19 cellular contexts compared by ENCODE assay signal in the genomic region with DNA sequence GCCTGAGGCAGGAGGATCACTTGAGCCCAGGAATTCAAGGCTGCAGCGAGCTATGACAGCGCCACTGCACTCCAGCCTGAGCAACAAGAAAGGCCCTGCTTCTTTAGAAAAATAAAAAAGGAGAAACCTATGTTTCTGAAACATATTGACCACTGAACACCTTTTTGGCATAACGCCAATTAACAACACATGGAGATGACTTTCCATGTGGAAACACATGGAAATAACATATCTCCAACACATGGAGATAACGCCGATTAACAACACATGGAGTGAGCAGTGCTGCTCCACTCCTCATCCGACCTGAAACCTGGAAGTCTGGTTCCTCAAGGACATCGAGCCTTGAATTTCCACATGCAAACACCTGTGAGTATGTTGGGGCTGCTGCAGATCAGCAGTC.
DNase-seq lines count a peak whose midpoint lies in the region; ATAC-seq, FAIRE-seq and TF ChIP-seq lines count a peak whose summit lies in the region.
"Had no signal": no experiment of that assay in that cellular context is flagged by ENCODE, and none has a peak within 500 bp of the region (broad histone marks: within the 10 kb centered on the region; RNA-seq: fewer than 3 reads in every experiment).

No MANE protein-coding gene starts in this region.

- ATAC-seq in K562: no peak
- no peak for ATAC-seq in left lung

- BruUV-seq in K562 (replicated peaks; lab: Mats Ljungman, UMichigan): no TSS peak

- H2AK5ac ChIP-seq in neuronal stem cell (ENCODE audit: low read depth, low read length): no peak overlapping the region

- H3K4ac ChIP-seq in neuronal stem cell (ENCODE audit: low read length): no peak overlapping the region

- no peak for TF ChIP-seq POLR2A in K562 (conservative IDR thresholded peaks at IDR 0.05)

- no peak overlapping the region for H3K23ac ChIP-seq in neuronal stem cell (ENCODE audit: low read depth, low read length, poor library complexity)

- no peak overlapping the region for H2BK120ac ChIP-seq in neuronal stem cell (ENCODE audit: low read depth, low read length)

- DNase-seq in HTR-8/SVneo (ENCODE audit: insufficient read length, low spot score) (no peak), K562 (ENCODE audit: extremely low read depth in 1 of 4, low spot score in 3 of 4) (no peak), neuronal stem cell (ENCODE audit: low spot score) (no peak), left lung (no peak), NCI-H128 (lab: John Stamatoyannopoulos, UW; ENCODE audit: unreplicated experiment) (no peak), posterior vena cava (ENCODE audit: low spot score) (no peak), SK-N-DZ (ENCODE audit: low spot score) (no peak)
- DNase-seq: GDM1, Karpas-422, MG63, NCI-H1092, NCI-H146, NCI-H2029 treated with DMSO at 0.1 percent for 48 hours, NCI-H748 treated with DMSO at 0.1 percent for 48 hours, OCI-M1, SHP77 had no signal

- H3K4me2 ChIP-seq in K562 (ENCODE audit: insufficient read depth, low read length): no peak overlapping the region
- H3K4me2 ChIP-seq in neuronal stem cell (ENCODE audit: insufficient read depth, low read length, poor library complexity, severe bottlenecking): no peak overlapping the region
- H3K4me2 ChIP-seq: BLaER1 treated with 17β-estradiol and CSF1 and Interleukin-3, amounts not matched to agents 10 nM and 100 nM had no signal

- POLR2A ChIA-PET in K562 (lab: Yijun Ruan, JAX): no interaction called here

- CTCF ChIA-PET in K562 (lab: Yijun Ruan, JAX; ENCODE audit: low intra/inter-chr PET ratio): no interaction called here

- no peak for TF ChIP-seq EP300 in K562 (IDR thresholded peaks at IDR 0.05; ENCODE audit: low read length)

- TF ChIP-seq RAD21 in K562 (CRISPR knock-in tag; conservative IDR thresholded peaks at IDR 0.05 in 1 of 2, IDR thresholded peaks at IDR 0.05 in 1 of 2): no peak

- no peak for TF ChIP-seq CTCF in C4-2B (conservative IDR thresholded peaks at IDR 0.05)
- TF ChIP-seq CTCF in K562 (IDR thresholded peaks at IDR 0.05 in 2 of 3, conservative IDR thresholded peaks at IDR 0.05 in 1 of 3; ENCODE audit: insufficient read depth in 2 of 3, low read depth in 1 of 3, low read length in 3 of 3): no peak
- TF ChIP-seq CTCF in left lung (IDR thresholded peaks at IDR 0.05): no peak

- no peaks in the 10 kb centered on the region for H3K79me1 ChIP-seq in neuronal stem cell (ENCODE audit: low read depth, low read length)

- H2BK5ac ChIP-seq in neuronal stem cell (ENCODE audit: low read length): no peak overlapping the region

- H3K9ac ChIP-seq in K562 (ENCODE audit: insufficient read depth in 1 of 2, low read depth in 2 of 2, low read length in 2 of 2) (no peak overlapping the region), neuronal stem cell (ENCODE audit: low read depth, low read length, poor library complexity) (no peak overlapping the region)
- H3K9ac ChIP-seq: BLaER1 treated with 17β-estradiol and CSF1 and Interleukin-3, amounts not matched to agents 10 nM and 100 nM had no signal

- intact Hi-C loops in K562 (cut with micrococcal nuclease) (no loop called here), left lung (cut with DNase I) (no loop called here), posterior vena cava (cut with DNase I) (no loop called here)

- in situ Hi-C loops in K562 (cut with MboI): no loop called here

- H3K4me1 ChIP-seq in K562 (replicated peaks in 1 of 2; ENCODE audit: control insufficient read depth in 2 of 2, insufficient read depth in 2 of 2, low read length in 2 of 2): no peaks in the 10 kb centered on the region
- peaks cover 0 to 23% of the 10 kb centered on the region in 2 donors for H3K4me1 ChIP-seq in neuronal stem cell (ENCODE audit: control insufficient read depth in 2 of 2, insufficient read depth in 1 of 2, low read depth in 1 of 2, low read length in 2 of 2)
- peaks cover 0 to 3% of the 10 kb centered on the region in 2 donors for H3K4me1 ChIP-seq in left lung

- H2AFZ ChIP-seq in K562 (ENCODE audit: low read depth, low read length): no peak overlapping the region
- H2AFZ ChIP-seq in neuronal stem cell (ENCODE audit: low read length): no peak overlapping the region

- H3K27ac ChIP-seq in C4-2B (peak overlapping the region; percentile 84), K562 (ENCODE audit: extremely low read depth, low read depth, low read length) (no peak overlapping the region), neuronal stem cell (replicated peaks; ENCODE audit: low read length) (no peak overlapping the region), left lung (no peak overlapping the region)
- H3K27ac ChIP-seq: BLaER1 treated with 17β-estradiol and CSF1 and Interleukin-3, amounts not matched to agents 10 nM and 100 nM had no signal

- no peak overlapping the region for H2BK15ac ChIP-seq in neuronal stem cell (ENCODE audit: low read length)

- H3K9me3 ChIP-seq in K562 (replicated peaks; ENCODE audit: control insufficient read depth, insufficient read depth, low read depth, low read length) (no peaks in the 10 kb centered on the region), neuronal stem cell (replicated peaks in 1 of 2; ENCODE audit: control insufficient read depth in 2 of 2, insufficient read depth in 1 of 2, low read depth in 1 of 2, low read length in 2 of 2) (no peaks in the 10 kb centered on the region), left lung (no peaks in the 10 kb centered on the region)
- H3K9me3 ChIP-seq: BLaER1 treated with 17β-estradiol and CSF1 and Interleukin-3, amounts not matched to agents 10 nM and 100 nM; MG63 had no signal

- H4K91ac ChIP-seq in neuronal stem cell (ENCODE audit: low read depth, low read length, poor library complexity): no peak overlapping the region

- H3K79me2 ChIP-seq in K562 (ENCODE audit: control insufficient read depth, insufficient read depth, low read length): no peaks in the 10 kb centered on the region

- H4K20me1 ChIP-seq in K562 (replicated peaks; ENCODE audit: control insufficient read depth, insufficient read depth, low read length): no peaks in the 10 kb centered on the region

- H2BK12ac ChIP-seq in neuronal stem cell (ENCODE audit: low read length): no peak overlapping the region

- H4K8ac ChIP-seq in neuronal stem cell (ENCODE audit: low read depth, low read length): no peak overlapping the region

- H3K4me3 ChIP-seq in K562 (no peak overlapping the region), neuronal stem cell (ENCODE audit: low read length in 2 of 2) (no peak overlapping the region), left lung (no peak overlapping the region)
- H3K4me3 ChIP-seq: BLaER1 treated with 17β-estradiol and CSF1 and Interleukin-3, amounts not matched to agents 10 nM and 100 nM; MG63 had no signal

- FAIRE-seq in HTR-8/SVneo (lab: Jason Lieb, UNC): peak; percentile 28
- FAIRE-seq in K562 (lab: Jason Lieb, UNC): no peak
- FAIRE-seq: GM19239 had no signal

- H3K36me3 ChIP-seq in K562 (ENCODE audit: control insufficient read depth, insufficient read depth, low read length) (no peaks in the 10 kb centered on the region), neuronal stem cell (replicated peaks in 1 of 2; ENCODE audit: control insufficient read depth in 2 of 2, insufficient read depth in 2 of 2, low read length in 2 of 2) (no peaks in the 10 kb centered on the region), left lung (no peaks in the 10 kb centered on the region)
- H3K36me3 ChIP-seq: BLaER1 treated with 17β-estradiol and CSF1 and Interleukin-3, amounts not matched to agents 10 nM and 100 nM; MG63 had no signal

- H3K18ac ChIP-seq in neuronal stem cell (ENCODE audit: low read length): peak overlapping the region; percentile 45

- under 1% methylated on average over 7 of the region's 7 CpGs for WGBS in K562 (ENCODE audit: insufficient coverage, low coverage, missing lambda C conversion rate)
- no CpG with 5 or more reads among the region's 7 CpGs for WGBS in neuronal stem cell (ENCODE audit: extremely low coverage in 2 of 2, insufficient read length in 2 of 2, insufficient replicate concordance in 1 of 2), 2 donors

- H3K9me1 ChIP-seq in K562 (ENCODE audit: control insufficient read depth, insufficient read depth, low read length): no peaks in the 10 kb centered on the region

- H3K14ac ChIP-seq in neuronal stem cell (ENCODE audit: low read length): no peak overlapping the region

- H3K27me3 ChIP-seq in K562 (ENCODE audit: control insufficient read depth in 2 of 2, insufficient read depth in 2 of 2, low read length in 2 of 2) (peaks cover 5 to 19% of the 10 kb centered on the region in 2 experiments; a peak in 4 of 5 replicates), neuronal stem cell (ENCODE audit: control insufficient read depth in 3 of 3, insufficient read depth in 3 of 3, low read depth in 1 of 3, low read length in 3 of 3) (no peaks in the 10 kb centered on the region), left lung (no peaks in the 10 kb centered on the region)
- H3K27me3 ChIP-seq: BLaER1 treated with 17β-estradiol and CSF1 and Interleukin-3, amounts not matched to agents 10 nM and 100 nM; MG63 had no signal

TF ChIP-seq in K562, 482 proteins besides CTCF, POLR2A, EP300 and RAD21:
- peak; percentile 94 for TF ChIP-seq NFIC (IDR thresholded peaks at IDR 0.05)
- TF ChIP-seq, protein P1, sequence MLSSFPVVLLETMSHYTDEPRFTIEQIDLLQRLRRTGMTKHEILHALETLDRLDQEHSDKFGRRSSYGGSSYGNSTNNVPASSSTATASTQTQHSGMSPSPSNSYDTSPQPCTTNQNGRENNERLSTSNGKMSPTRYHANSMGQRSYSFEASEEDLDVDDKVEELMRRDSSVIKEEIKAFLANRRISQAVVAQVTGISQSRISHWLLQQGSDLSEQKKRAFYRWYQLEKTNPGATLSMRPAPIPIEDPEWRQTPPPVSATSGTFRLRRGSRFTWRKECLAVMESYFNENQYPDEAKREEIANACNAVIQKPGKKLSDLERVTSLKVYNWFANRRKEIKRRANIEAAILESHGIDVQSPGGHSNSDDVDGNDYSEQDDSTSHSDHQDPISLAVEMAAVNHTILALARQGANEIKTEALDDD (IDR thresholded peaks at IDR 0.05): no peak
- TF ChIP-seq NFIX (CRISPR knock-in tag; IDR thresholded peaks at IDR 0.05; ENCODE audit: low read depth): peak; percentile 82
TF ChIP-seq in K562: peak in this region for 2.
